In the genomic region with DNA sequence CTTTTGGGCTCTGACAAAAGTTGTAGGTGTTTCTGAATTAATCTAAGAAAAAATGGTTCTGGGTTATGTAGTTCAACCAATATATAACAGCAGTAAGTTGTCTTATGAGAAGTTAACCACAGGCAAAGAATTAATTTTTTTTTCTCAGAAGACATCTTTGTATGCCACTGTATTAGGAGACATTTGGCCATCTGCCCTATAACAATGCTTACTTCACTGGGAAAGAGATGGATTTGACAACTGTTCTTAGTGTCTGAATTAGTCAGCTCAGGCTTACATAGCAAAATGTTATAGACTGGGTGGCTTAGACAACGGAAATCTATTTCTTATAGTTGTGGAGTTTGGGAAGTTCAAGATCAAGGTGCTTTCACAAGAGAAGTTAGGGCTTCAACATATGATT, we compare ENCODE assay signal across 19 cellular contexts.
"Had no signal": no experiment of that assay in that cellular context is flagged by ENCODE, and none has a peak within 500 bp of the region (broad histone marks: within the 10 kb centered on the region; RNA-seq: fewer than 3 reads in every experiment).

No MANE protein-coding gene starts in this region.

- H3K4me3 ChIP-seq: MG63, SJSA1, SK-N-MC had no signal

- H3K27me3 ChIP-seq: MG63, SJSA1 had no signal

- H3K9me3 ChIP-seq: MG63, SJSA1 had no signal

- H3K36me3 ChIP-seq: MG63, SJSA1 had no signal

- H3K4me1 ChIP-seq: SJSA1 had no signal

- H3K27ac ChIP-seq: SJSA1, SK-N-MC had no signal

- DNase-seq: KBM-7, MG63, NCI-H1092, NCI-H1105 treated with DMSO at 0.1 percent for 48 hours, NCI-H1417 treated with DMSO at 0.1 percent for 48 hours, NCI-H146, NCI-H1694 treated with DMSO at 0.1 percent for 48 hours, NCI-H1930, NCI-H2081, NCI-H2107, NCI-H2227 treated with DMSO at 0.1 percent for 48 hours, NCI-H524, NCI-H526 treated with DMSO at 0.1 percent for 48 hours, NCI-H748 treated with DMSO at 0.1 percent for 48 hours, Right ventricle myocardium superior, RPMI8226, SIG-M5 had no signal
